7 cellular contexts compared by ENCODE assay signal in the genomic region with DNA sequence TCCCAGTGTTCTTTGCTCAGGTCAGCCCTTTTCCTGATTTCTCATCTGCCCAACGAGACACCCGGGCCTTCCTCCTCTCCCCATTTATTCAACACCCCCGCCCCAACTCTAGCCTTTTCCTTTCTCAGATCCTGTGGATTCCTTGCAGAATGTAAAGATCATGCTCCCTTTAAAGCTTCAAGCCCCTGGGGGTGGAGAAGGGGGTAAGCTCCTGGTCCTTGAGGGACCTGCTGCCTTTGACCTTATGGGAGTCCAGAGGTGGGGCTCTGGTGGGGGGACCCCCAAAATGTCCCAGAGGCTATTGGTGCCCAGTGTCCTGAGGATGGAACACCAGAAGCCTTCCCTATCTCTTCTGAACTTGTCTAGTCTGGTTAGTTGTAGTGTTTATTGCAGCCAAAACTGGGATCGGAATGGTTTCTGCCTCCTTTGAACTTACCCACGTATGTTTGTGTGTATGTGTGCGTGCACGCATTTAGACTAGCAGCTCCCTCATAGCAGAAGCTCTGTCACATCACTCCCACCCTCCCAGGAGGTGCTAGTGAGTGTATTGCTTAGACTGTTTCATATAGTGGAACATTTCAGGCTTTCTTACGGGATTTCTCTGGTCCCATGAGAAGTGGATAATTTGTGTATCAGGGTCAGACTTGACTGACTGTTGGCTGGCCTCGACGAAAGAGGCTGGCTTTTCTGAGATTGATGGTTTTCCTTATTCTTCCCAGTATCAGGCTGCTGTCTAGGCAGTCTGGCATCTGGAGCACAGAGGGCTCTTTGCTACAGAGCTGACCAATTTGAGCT. TPM values are rescaled to one million over a fixed set of nuclear protein-coding genes. Genes with fewer than 3 reads are reported as not detected.
DNase-seq lines count a peak whose midpoint lies in the region; ATAC-seq and TF ChIP-seq lines count a peak whose summit lies in the region.

No MANE protein-coding gene starts in this region.

- RAD21 ChIA-PET in HCT116 (lab: Charles Lee; ENCODE audit: low non-redundant PET in 1 of 2, low total read pairs in 2 of 2, uncharacterized antibody in 2 of 2, unreplicated experiment in 2 of 2), result no interaction called here

- POLR2A ChIA-PET in HCT116 (lab: Charles Lee), result no interaction called here
- POLR2A ChIA-PET in activated CD4-positive, alpha-beta T cell treated with anti-CD3 and anti-CD28 coated beads, Interleukin-2, amount 10 ng/mL, durations not matched to agents 7 days and 5 days (lab: Charles Lee), result interaction anchor here (1.3 kb wide), 1 partner anchor 45 kb away, joined by 4 read pairs; no protein-coding TSS in a partner anchor

- peak overlapping the region; percentile 72 for H3K9ac ChIP-seq in HCT116 (ENCODE audit: low read length)
- peak overlapping the region; percentile 85 for H3K9ac ChIP-seq in skeletal muscle satellite cell (ENCODE audit: low read depth, low read length)

- TF ChIP-seq POLR2A in HCT116 (IDR thresholded peaks at IDR 0.05; ENCODE audit: borderline replicate concordance, extremely low read depth, insufficient read depth, insufficient read length), result no peak

- peaks cover 12% of the 10 kb centered on the region for H3K27me3 Mint-ChIP-seq in activated CD4-positive, alpha-beta T cell treated with anti-CD3 and anti-CD28 coated beads, Interleukin-2, amount 10 ng/mL, durations not matched to agents 7 days and 5 days

- H4K20me1 ChIP-seq in HCT116 (ENCODE audit: insufficient read depth), result no peaks in the 10 kb centered on the region

- H2AFZ ChIP-seq in HCT116 (ENCODE audit: low read depth, low read length, poor library complexity, severe bottlenecking), result no peak overlapping the region

- H3K4me1 Mint-ChIP-seq in activated CD4-positive, alpha-beta T cell treated with anti-CD3 and anti-CD28 coated beads, Interleukin-2, amount 10 ng/mL, durations not matched to agents 7 days and 5 days, result peaks cover 57% of the 10 kb centered on the region

- peak overlapping the region; percentile 92 for H3K27ac Mint-ChIP-seq in activated CD4-positive, alpha-beta T cell treated with anti-CD3 and anti-CD28 coated beads, Interleukin-2, amount 10 ng/mL, durations not matched to agents 7 days and 5 days

- H3K4me3 ChIP-seq in HCT116 (replicated peaks in 1 of 2; ENCODE audit: low read depth in 1 of 2, low read length in 2 of 2) (peak overlapping the region; percentile 76 to 88), fibroblast of the aortic adventitia (ENCODE audit: low read depth, low read length) (peak overlapping the region; percentile 90), skeletal muscle satellite cell (ENCODE audit: low read length) (peak overlapping the region; percentile 73), H7 (ENCODE audit: insufficient read depth, low read depth, low read length) (no peak overlapping the region)

- peak overlapping the region; percentile 77 for H3K4me3 Mint-ChIP-seq in activated CD4-positive, alpha-beta T cell treated with anti-CD3 and anti-CD28 coated beads, Interleukin-2, amount 10 ng/mL, durations not matched to agents 7 days and 5 days

- CTCF ChIA-PET in HCT116 (lab: Charles Lee), result interaction anchor here (1.4 to 1.7 kb wide), 2 partner anchors 119 to 214 kb away, joined by 5 to 7 read pairs; no protein-coding TSS in a partner anchor
- CTCF ChIA-PET in activated CD4-positive, alpha-beta T cell treated with anti-CD3 and anti-CD28 coated beads, Interleukin-2, amount 10 ng/mL, durations not matched to agents 7 days and 5 days (lab: Charles Lee), result interaction anchor here (0.7 to 5.1 kb wide), 10 partner anchors 9 to 213 kb away, joined by 3 to 43 read pairs (median 12); no protein-coding TSS in a partner anchor

- H3K4me1 ChIP-seq in HCT116 (ENCODE audit: control insufficient read depth in 1 of 2, insufficient read depth in 2 of 2, low read length in 2 of 2), result peaks cover 11 to 30% of the 10 kb centered on the region in 2 experiments
- H3K4me1 ChIP-seq in skeletal muscle satellite cell (ENCODE audit: control insufficient read depth, insufficient read depth, low read length), result peaks cover 41% of the 10 kb centered on the region

- no peak for DNase-seq in HCT116 (ENCODE audit: low read depth, low spot score)
- peak; percentile 34 for DNase-seq in activated CD4-positive, alpha-beta T cell treated with anti-CD3 and anti-CD28 coated beads, Interleukin-2, amount 10 ng/mL, durations not matched to agents 7 days and 5 days
- DNase-seq in fibroblast of the aortic adventitia (ENCODE audit: low read depth), result peak; percentile 54
- DNase-seq in occipital lobe (lab: John Stamatoyannopoulos, UW), result no peak
- no peak for DNase-seq in H7

- ATAC-seq in HCT116 (no peak), GM19351 (IDR thresholded peaks at IDR 0.05; ENCODE audit: unreplicated experiment) (no peak)

- peaks cover 26% of the 10 kb centered on the region for H3K36me3 Mint-ChIP-seq in activated CD4-positive, alpha-beta T cell treated with anti-CD3 and anti-CD28 coated beads, Interleukin-2, amount 10 ng/mL, durations not matched to agents 7 days and 5 days (ENCODE audit: low read depth)

- TF ChIP-seq CTCF in HCT116 (IDR thresholded peaks at IDR 0.05 in 2 of 3, conservative IDR thresholded peaks at IDR 0.05 in 1 of 3; ENCODE audit: borderline replicate concordance in 1 of 3, insufficient read depth in 1 of 3, low read depth in 2 of 3, low read length in 2 of 3) (no peak), fibroblast of the aortic adventitia (IDR thresholded peaks at IDR 0.05; ENCODE audit: insufficient read depth, low read length) (peak; percentile 24)

- 0 out of 4 replicates have a peak, but pooled peaks cover 0 to 2% of the 10 kb centered on the region in 2 experiments for H3K36me3 ChIP-seq in HCT116 (ENCODE audit: control insufficient read depth in 1 of 2, insufficient read depth in 2 of 2, low read length in 2 of 2)
- peaks cover 13% of the 10 kb centered on the region for H3K36me3 ChIP-seq in skeletal muscle satellite cell (ENCODE audit: insufficient read depth, low read length)
- H3K36me3 ChIP-seq in H7 (replicated peaks; ENCODE audit: control insufficient read depth, insufficient read depth, low read length), result no peaks in the 10 kb centered on the region

- no peaks in the 10 kb centered on the region for H3K9me2 ChIP-seq in HCT116 (ENCODE audit: insufficient read depth)

- peaks cover 25% of the 10 kb centered on the region; the same call in 1 of the 2 replicates for H3K79me2 ChIP-seq in HCT116 (ENCODE audit: insufficient read depth, low read length)

- H3K4me2 ChIP-seq in HCT116 (ENCODE audit: low read length) (peak overlapping the region; percentile 91), skeletal muscle satellite cell (ENCODE audit: low read length) (peak overlapping the region; percentile 82)

- intact Hi-C loops in HCT116 (cut with micrococcal nuclease), result no loop called here

- H3K9me3 Mint-ChIP-seq in activated CD4-positive, alpha-beta T cell treated with anti-CD3 and anti-CD28 coated beads, Interleukin-2, amount 10 ng/mL, durations not matched to agents 7 days and 5 days, result no peaks in the 10 kb centered on the region

- H3K27ac ChIP-seq in HCT116 (ENCODE audit: low read depth, low read length), result no peak overlapping the region

- H3K9me3 ChIP-seq in HCT116 (ENCODE audit: control insufficient read depth in 1 of 2, insufficient read depth in 1 of 2, low read depth in 1 of 2, low read length in 2 of 2) (no peaks in the 10 kb centered on the region), skeletal muscle satellite cell (replicated peaks; ENCODE audit: low read length) (no peaks in the 10 kb centered on the region)

- TF ChIP-seq RAD21 in HCT116 (IDR thresholded peaks at IDR 0.05; ENCODE audit: low read depth), result no peak

- no TSS peak for BruUV-seq in HCT116 (replicated peaks; lab: Mats Ljungman, UMichigan)

- H3K27me3 ChIP-seq in HCT116 (ENCODE audit: insufficient read depth, low read length) (no peaks in the 10 kb centered on the region), skeletal muscle satellite cell (ENCODE audit: control insufficient read depth, insufficient read depth, low read length) (no peaks in the 10 kb centered on the region), H7 (ENCODE audit: control insufficient read depth, insufficient read depth, low read length) (peaks cover 28% of the 10 kb centered on the region)

TF ChIP-seq in HCT116, 20 proteins besides CTCF, POLR2A, EP300 and RAD21 (continues in another document):
- TF ChIP-seq FOSL1 (IDR thresholded peaks at IDR 0.05; ENCODE audit: low read depth) (no peak), EZH2 (IDR thresholded peaks at IDR 0.05) (no peak), EGR1 (IDR thresholded peaks at IDR 0.05; ENCODE audit: low read depth) (no peak), POLR2AphosphoS5 (IDR thresholded peaks at IDR 0.05; ENCODE audit: low read depth, low read length) (no peak), EZH2phosphoT487 (IDR thresholded peaks at IDR 0.05; ENCODE audit: borderline replicate concordance) (no peak), JUND (IDR thresholded peaks at IDR 0.05) (no peak), SP1 (IDR thresholded peaks at IDR 0.05; ENCODE audit: low read depth) (no peak)
- TF ChIP-seq, protein P1, sequence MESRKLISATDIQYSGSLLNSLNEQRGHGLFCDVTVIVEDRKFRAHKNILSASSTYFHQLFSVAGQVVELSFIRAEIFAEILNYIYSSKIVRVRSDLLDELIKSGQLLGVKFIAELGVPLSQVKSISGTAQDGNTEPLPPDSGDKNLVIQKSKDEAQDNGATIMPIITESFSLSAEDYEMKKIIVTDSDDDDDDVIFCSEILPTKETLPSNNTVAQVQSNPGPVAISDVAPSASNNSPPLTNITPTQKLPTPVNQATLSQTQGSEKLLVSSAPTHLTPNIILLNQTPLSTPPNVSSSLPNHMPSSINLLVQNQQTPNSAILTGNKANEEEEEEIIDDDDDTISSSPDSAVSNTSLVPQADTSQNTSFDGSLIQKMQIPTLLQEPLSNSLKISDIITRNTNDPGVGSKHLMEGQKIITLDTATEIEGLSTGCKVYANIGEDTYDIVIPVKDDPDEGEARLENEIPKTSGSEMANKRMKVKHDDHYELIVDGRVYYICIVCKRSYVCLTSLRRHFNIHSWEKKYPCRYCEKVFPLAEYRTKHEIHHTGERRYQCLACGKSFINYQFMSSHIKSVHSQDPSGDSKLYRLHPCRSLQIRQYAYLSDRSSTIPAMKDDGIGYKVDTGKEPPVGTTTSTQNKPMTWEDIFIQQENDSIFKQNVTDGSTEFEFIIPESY (IDR thresholded peaks at IDR 0.05; ENCODE audit: extremely low read depth, insufficient replicate concordance, low read length), result no peak
- TF ChIP-seq, protein P2, sequence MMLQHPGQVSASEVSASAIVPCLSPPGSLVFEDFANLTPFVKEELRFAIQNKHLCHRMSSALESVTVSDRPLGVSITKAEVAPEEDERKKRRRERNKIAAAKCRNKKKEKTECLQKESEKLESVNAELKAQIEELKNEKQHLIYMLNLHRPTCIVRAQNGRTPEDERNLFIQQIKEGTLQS (IDR thresholded peaks at IDR 0.05), result no peak

RNA-seq across cellular contexts. Expression of gene GALNT10, which starts 1.1 kb away (rescaled TPM):
- 27.8 TPM for total RNA-seq in HCT116 (2021; ENCODE audit: unreplicated experiment)
- 15.6 and 17.1 TPM in 2 replicates for polyA plus RNA-seq in HCT116 (2012)
- total RNA-seq in activated CD4-positive, alpha-beta T cell treated with anti-CD3 and anti-CD28 coated beads, Interleukin-2, amount 10 ng/mL, durations not matched to agents 7 days and 5 days, result 10 to 100 TPM; 44.2 to 47.2 TPM
- 12.0 and 46.5 TPM in 2 replicates for total RNA-seq in fibroblast of the aortic adventitia (ENCODE audit: low replicate concordance)
- 15.5 and 17.5 TPM in 2 replicates for total RNA-seq in skeletal muscle satellite cell (2012; rRNA removed)
- total RNA-seq in occipital lobe, result 10.1 TPM
- 13.8 and 16.3 TPM in 2 replicates for total RNA-seq in H7 (2014; rRNA removed; shearing (Covaris generic))

Comparison
In these comparisons a context has a peak if more than half of its experiments do, and no peak if none do; other contexts are left out.
1. DNase-seq: peak in activated CD4-positive, alpha-beta T cell treated with anti-CD3 and anti-CD28 coated beads, Interleukin-2, amount 10 ng/mL, durations not matched to agents 7 days and 5 days (single experiment) and fibroblast of the aortic adventitia (single experiment); none in HCT116 (single experiment), occipital lobe (single experiment) and H7 (single experiment).